8 cellular contexts compared by ENCODE assay signal in the genomic region with DNA sequence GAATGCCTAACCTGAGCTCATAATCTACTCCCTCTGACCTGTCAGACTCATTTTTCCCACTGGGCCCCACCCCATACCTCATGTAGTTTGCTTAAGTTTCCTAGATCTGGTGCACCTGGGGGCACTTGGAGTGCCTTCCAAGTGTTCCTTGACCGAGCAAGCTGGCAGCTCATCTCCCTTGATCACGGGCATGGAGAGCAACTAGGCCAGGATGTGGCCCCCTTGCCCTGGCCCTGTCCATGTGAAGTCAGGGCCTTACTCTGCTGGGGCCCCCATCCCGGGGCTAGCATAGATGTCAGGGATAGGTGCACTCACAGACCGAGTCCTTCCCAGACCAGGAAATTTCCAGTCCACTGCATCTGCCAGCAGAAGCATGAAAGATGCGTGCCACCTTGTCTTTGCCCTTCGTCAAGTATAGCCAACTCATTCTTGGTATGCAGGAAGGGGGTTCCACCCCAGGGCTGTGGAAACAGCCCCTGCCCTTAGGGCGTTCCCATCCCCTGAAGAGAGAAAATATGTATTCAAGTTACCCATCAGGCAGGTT. TPM values are rescaled to one million over a fixed set of nuclear protein-coding genes. Genes with fewer than 3 reads are reported as not detected.
DNase-seq lines count a peak whose midpoint lies in the region; ATAC-seq, FAIRE-seq and TF ChIP-seq lines count a peak whose summit lies in the region.

No MANE protein-coding gene starts in this region.

- H3K79me2 ChIP-seq in H1 (ENCODE audit: control insufficient read depth in 1 of 2, insufficient read depth in 2 of 2, low read length in 2 of 2) = no peaks in the 10 kb centered on the region

- H3K23ac ChIP-seq in H1 (ENCODE audit: insufficient read length) = no peak overlapping the region

- no peaks in the 10 kb centered on the region for H3K9me3 Mint-ChIP-seq in CD4-positive, alpha-beta T cell
- H3K9me3 Mint-ChIP-seq in naive thymus-derived CD8-positive, alpha-beta T cell = peaks cover 0 to 2% (median 0%) of the 10 kb centered on the region in 9 donors

- FAIRE-seq in H1 (lab: Jason Lieb, UNC) = no peak

- peaks cover 92% of the 10 kb centered on the region for H3K4me1 Mint-ChIP-seq in CD4-positive, alpha-beta T cell (ENCODE audit: low read depth)
- H3K4me1 Mint-ChIP-seq in T-helper 17 cell = peaks cover 62% of the 10 kb centered on the region
- H3K4me1 Mint-ChIP-seq in naive thymus-derived CD8-positive, alpha-beta T cell = peaks cover 33 to 91% (median 76%) of the 10 kb centered on the region in 4 donors

- H2BK12ac ChIP-seq in H1 (ENCODE audit: low read depth, low read length) = peak overlapping the region; percentile 42; the same call in 1 of the 2 replicates

- no peak overlapping the region for H2AK5ac ChIP-seq in H1 (ENCODE audit: low read depth, low read length)

- ATAC-seq in CD4-positive, alpha-beta T cell (ENCODE audit: poor library complexity) = peak; percentile 30
- ATAC-seq in T-helper 17 cell = peak; percentile 27
- peak; percentile 21 to 22 for ATAC-seq in naive thymus-derived CD8-positive, alpha-beta T cell

- 0 out of 7 replicates have a peak overlapping the region, but pooled peaks of 1 of the 4 experiments have one; percentile 16 for H3K9ac ChIP-seq in H1 (replicated peaks in 1 of 4; ENCODE audit: extremely low read depth in 1 of 4, low read depth in 3 of 4, low read length in 3 of 4)

- peak overlapping the region; percentile 44 for H4K91ac ChIP-seq in H1 (replicated peaks; ENCODE audit: insufficient read length, low read length)

- in situ Hi-C loops in HAP-1 (cut with MboI; ENCODE audit: low sequenced_read_pairs) = loop anchor here (5.0 kb wide), 1 partner anchor 86 kb away; no protein-coding TSS in a partner anchor

- POLR2A ChIA-PET in CD4-positive, alpha-beta T cell (lab: Charles Lee) = interaction anchor here (0.7 to 8.6 kb wide), 21 partner anchors 9 to 552 kb away, joined by 3 to 446 read pairs (median 11); a partner anchor contains a TSS
- POLR2A ChIA-PET in H1 (lab: Charles Lee; ENCODE audit: partially characterized antibody) = interaction anchor here (1.0 to 2.1 kb wide), 7 partner anchors 19 to 85 kb away, joined by 3 to 11 read pairs (median 4); a partner anchor contains a TSS
- POLR2A ChIA-PET in naive thymus-derived CD8-positive, alpha-beta T cell (lab: Charles Lee) = interaction anchor here (0.7 to 8.6 kb wide), 27 partner anchors 9 to 640 kb away, joined by 3 to 178 read pairs (median 7); a partner anchor contains a TSS

- peak overlapping the region; percentile 88 for H2AFZ ChIP-seq in H1 (ENCODE audit: low read length)

- no peaks in the 10 kb centered on the region for H4K20me1 ChIP-seq in H1 (replicated peaks in 1 of 2; ENCODE audit: control insufficient read depth in 1 of 2, insufficient read depth in 2 of 2, low read length in 2 of 2)

- H3K4me1 ChIP-seq in HAP-1 = peaks cover 11% of the 10 kb centered on the region
- peaks cover 0 to 4% (median under 1%) of the 10 kb centered on the region in 4 experiments; a peak in 3 of 7 replicates for H3K4me1 ChIP-seq in H1 (replicated peaks in 1 of 4; ENCODE audit: control insufficient read depth in 3 of 4, insufficient read depth in 4 of 4, low read length in 3 of 4)

- H3K79me1 ChIP-seq in H1 (ENCODE audit: low read depth, low read length) = no peaks in the 10 kb centered on the region

- no peak overlapping the region for H3K56ac ChIP-seq in H1 (replicated peaks; ENCODE audit: insufficient read length, low read depth, low read length)

- H4K5ac ChIP-seq in H1 (ENCODE audit: insufficient read length, low read depth, low read length) = no peak overlapping the region

- no peak overlapping the region for H2BK15ac ChIP-seq in H1 (ENCODE audit: low read length)

- H3K4me3 Mint-ChIP-seq in CD4-positive, alpha-beta T cell = peak overlapping the region; percentile 96
- H3K4me3 Mint-ChIP-seq in T-helper 17 cell = peak overlapping the region; percentile 94
- peak overlapping the region; percentile 88 to 99 (median 98) for H3K4me3 Mint-ChIP-seq in naive thymus-derived CD8-positive, alpha-beta T cell

- DNase-seq in CD4-positive, alpha-beta T cell = peak in 6 of 10 experiments; percentile 12 to 44 (median 32)
- DNase-seq in HAP-1 (ENCODE audit: low spot score in 2 of 2) (no peak), T-helper 17 cell (no peak), H1 (ENCODE audit: low read depth in 1 of 2, low spot score in 2 of 2) (no peak), NCI-H524 treated with DMSO at 0.1 percent for 48 hours (lab: John Stamatoyannopoulos, UW) (no peak), NCI-H2171 treated with DMSO at 0.1 percent for 48 hours (lab: John Stamatoyannopoulos, UW) (no peak), Ammon's horn (ENCODE audit: low spot score) (no peak)
- DNase-seq in naive thymus-derived CD8-positive, alpha-beta T cell = peak in 3 of 10 donors; percentile 38 to 69 (median 41)

- no peaks in the 10 kb centered on the region for H3K27me3 ChIP-seq in CD4-positive, alpha-beta T cell (ENCODE audit: control insufficient read depth, insufficient read depth, low read length)
- H3K27me3 ChIP-seq in HAP-1 (ENCODE audit: low read depth) = no peaks in the 10 kb centered on the region
- 0 out of 7 replicates have a peak, but pooled peaks cover 0 to 3% (median 0%) of the 10 kb centered on the region in 4 experiments for H3K27me3 ChIP-seq in H1 (replicated peaks in 1 of 4; ENCODE audit: control insufficient read depth in 3 of 4, extremely low read depth in 1 of 4, insufficient read depth in 3 of 4, low read length in 3 of 4)

- CTCF ChIA-PET in CD4-positive, alpha-beta T cell (lab: Charles Lee) = interaction anchor here (0.7 to 2.8 kb wide), 16 partner anchors 10 to 118 kb away, joined by 3 to 18 read pairs (median 5); a partner anchor contains a TSS
- CTCF ChIA-PET in H1 (lab: Charles Lee; ENCODE audit: partially characterized antibody) = interaction anchor here (0.7 to 4.2 kb wide), 32 partner anchors 9 to 823 kb away, joined by 3 to 30 read pairs (median 4); a partner anchor contains a TSS

- no peak overlapping the region; the same call in 1 of the 2 replicates for H4K8ac ChIP-seq in H1 (ENCODE audit: extremely low read depth, insufficient read depth, low read length)

- H3K27me3 Mint-ChIP-seq in CD4-positive, alpha-beta T cell = no peaks in the 10 kb centered on the region
- H3K27me3 Mint-ChIP-seq in T-helper 17 cell = no peaks in the 10 kb centered on the region
- H3K27me3 Mint-ChIP-seq in naive thymus-derived CD8-positive, alpha-beta T cell = no peaks in the 10 kb centered on the region

- no peaks in the 10 kb centered on the region for H3K36me3 ChIP-seq in HAP-1 (replicated peaks)
- H3K36me3 ChIP-seq in H1 (ENCODE audit: control insufficient read depth in 2 of 4, insufficient read depth in 4 of 4, low read length in 3 of 4) = no peaks in the 10 kb centered on the region

- no peak overlapping the region for H3K18ac ChIP-seq in H1 (ENCODE audit: extremely low read depth, low read length)

- H3K4me2 ChIP-seq in H1 (ENCODE audit: insufficient read depth in 1 of 2, low read depth in 2 of 2, low read length in 2 of 2) = peak overlapping the region; percentile 63 to 92

- peak overlapping the region; percentile 98 for H3K27ac Mint-ChIP-seq in CD4-positive, alpha-beta T cell
- peak overlapping the region; percentile 99 for H3K27ac Mint-ChIP-seq in T-helper 17 cell
- H3K27ac Mint-ChIP-seq in naive thymus-derived CD8-positive, alpha-beta T cell = peak overlapping the region; percentile 95 to 99 (median 98)

- TF ChIP-seq POLR2A in H1 (IDR thresholded peaks at IDR 0.05; ENCODE audit: control extremely low read depth in 1 of 2, low read depth in 2 of 2, low read length in 2 of 2) = no peak

- peak overlapping the region; percentile 15 for H2BK120ac ChIP-seq in H1 (replicated peaks; ENCODE audit: low read depth, low read length)

- no peak for TF ChIP-seq EP300 in H1 (IDR thresholded peaks at IDR 0.05; ENCODE audit: borderline replicate concordance in 1 of 2, low read depth in 2 of 2, low read length in 2 of 2)

- no peak overlapping the region for H2BK20ac ChIP-seq in H1 (ENCODE audit: low read length)

- no peaks in the 10 kb centered on the region for H3K9me3 ChIP-seq in CD4-positive, alpha-beta T cell (ENCODE audit: control insufficient read depth, low read length)
- H3K9me3 ChIP-seq in HAP-1 = no peaks in the 10 kb centered on the region
- no peaks in the 10 kb centered on the region for H3K9me3 ChIP-seq in T-helper 17 cell (ENCODE audit: control insufficient read depth, low read length, poor library complexity, severe bottlenecking)
- H3K9me3 ChIP-seq in H1 (ENCODE audit: insufficient read depth in 2 of 2, low read depth in 1 of 2, low read length in 1 of 2) = no peaks in the 10 kb centered on the region

- intact Hi-C loops in CD4-positive, alpha-beta T cell (cut with DNase I, micrococcal nuclease) = loop anchor here (1.0 to 5.0 kb wide), 7 partner anchors 8 to 85 kb away; a partner anchor contains a TSS

- no peak overlapping the region for H3K14ac ChIP-seq in H1 (ENCODE audit: insufficient read length)

- no peak overlapping the region for H3K4ac ChIP-seq in H1 (replicated peaks; ENCODE audit: insufficient read length, low read depth, low read length)

- H3K4me3 ChIP-seq in HAP-1 (peak overlapping the region; percentile 35), H1 (ENCODE audit: extremely low read depth in 1 of 4, insufficient read depth in 2 of 4, low read depth in 3 of 4, low read length in 4 of 4) (peak overlapping the region; percentile 36 to 79 (median 58))

- no peak for TF ChIP-seq RAD21 in H1 (IDR thresholded peaks at IDR 0.05 in 1 of 2, conservative IDR thresholded peaks at IDR 0.05 in 1 of 2; ENCODE audit: low read depth in 2 of 2, low read length in 2 of 2)

- H2BK5ac ChIP-seq in H1 (ENCODE audit: low read depth, low read length) = peak overlapping the region; percentile 66; the same call in 1 of the 2 replicates

- no peak for TF ChIP-seq CTCF in CD4-positive, alpha-beta T cell (IDR thresholded peaks at IDR 0.05)
- no peak for TF ChIP-seq CTCF in H1 (IDR thresholded peaks at IDR 0.05; ENCODE audit: control extremely low read depth in 1 of 3, insufficient read depth in 1 of 3, low read depth in 1 of 3, low read length in 3 of 3)

- H3K23me2 ChIP-seq in H1 (ENCODE audit: low read depth, low read length) = 0 out of 2 replicates have a peak, but pooled peaks cover 2% of the 10 kb centered on the region

- peak overlapping the region; percentile 98 for H3K27ac ChIP-seq in CD4-positive, alpha-beta T cell (ENCODE audit: low read depth, low read length)
- H3K27ac ChIP-seq in H1 (ENCODE audit: low read depth, low read length) = no peak overlapping the region

- peaks cover 39% of the 10 kb centered on the region for H3K36me3 Mint-ChIP-seq in CD4-positive, alpha-beta T cell (ENCODE audit: low read depth)
- H3K36me3 Mint-ChIP-seq in T-helper 17 cell (ENCODE audit: low read depth) = peaks cover 3% of the 10 kb centered on the region
- peaks cover 0 to 9% (median 5%) of the 10 kb centered on the region in 3 donors for H3K36me3 Mint-ChIP-seq in naive thymus-derived CD8-positive, alpha-beta T cell

- 81% methylated on average over 7 of the region's 7 CpGs; no CpG with 5 or more reads in 1 of the 2 experiments for WGBS in H1 (ENCODE audit: extremely low coverage in 1 of 2, insufficient coverage in 1 of 2, insufficient read length in 1 of 2, insufficient replicate concordance in 2 of 2, low coverage in 1 of 2, low lambda C conversion rate in 2 of 2, missing lambda C conversion rate in 1 of 2), 2 experiments

RNA-seq across cellular contexts. Expression of a gene that starts 41.9 kb away (rescaled TPM):
- 1 to 10 TPM; 4.3 to 4.5 TPM for total RNA-seq in CD4-positive, alpha-beta T cell
- total RNA-seq in T-helper 17 cell = 1 to 10 TPM; 3.4 to 3.7 TPM
- total RNA-seq in H1 (2021; fragmentation: NEBNext Ultra II Directional; extraction: Animal tissue kit (Norgen Biotek cat#: 25700)) = 2.7 and 4.0 TPM in 2 replicates
- 7.3 and 9.0 TPM in 2 replicates for polyA plus RNA-seq in H1 (2011; rRNA removed)
- polyA plus RNA-seq in H1 (2011; cell fraction: cytosol; rRNA removed) = 4.8 TPM
- 21.0 TPM for polyA plus RNA-seq in H1 (2011; cell fraction: nucleus; rRNA removed)
- 3.4 to 4.8 TPM (median 3.8 TPM) in 4 replicates for polyA plus RNA-seq in H1 (2012, experiment 1 of 2)
- polyA plus RNA-seq in H1 (2012, experiment 2 of 2) = 0.71 TPM
- polyA plus RNA-seq in H1 (2013, experiment 1 of 2) = 3.8 TPM
- 3.6 TPM for polyA plus RNA-seq in H1 (2013, experiment 2 of 2)
- 11.7 and 21.8 TPM in 2 replicates for polyA minus RNA-seq in H1 (2011; rRNA and poly(A)+ RNA removed)
- polyA minus RNA-seq in H1 (2011; cell fraction: cytosol; rRNA and poly(A)+ RNA removed) = 3.0 TPM
- polyA minus RNA-seq in H1 (2011; cell fraction: nucleus; rRNA and poly(A)+ RNA removed) = 4.6 TPM
- 10 to 100 TPM in 1 of 2 experiments, 1 to 10 TPM in 1; 9.9 to 11.1 TPM for total RNA-seq in naive thymus-derived CD8-positive, alpha-beta T cell
- polyA plus RNA-seq in naive thymus-derived CD8-positive, alpha-beta T cell = 1 to 10 TPM; 1.9 to 3.2 (median 2.0) TPM

Comparison
In these comparisons a context has a peak if more than half of its experiments do, and no peak if none do; other contexts are left out.
1. DNase-seq: peak in CD4-positive, alpha-beta T cell (6 of 10); none in HAP-1 (0 of 2), T-helper 17 cell (0 of 3), H1 (0 of 2), NCI-H524 treated with DMSO at 0.1 percent for 48 hours (single experiment), NCI-H2171 treated with DMSO at 0.1 percent for 48 hours (single experiment) and Ammon's horn (single experiment).
2. Peak in every context shown above with its lines, with median percentiles within 50 percentile points of each other: ATAC-seq, H3K27ac Mint-ChIP-seq and H3K4me3 Mint-ChIP-seq.